Comparison of ENCODE assay signal across 30 cellular contexts in the genomic region with DNA sequence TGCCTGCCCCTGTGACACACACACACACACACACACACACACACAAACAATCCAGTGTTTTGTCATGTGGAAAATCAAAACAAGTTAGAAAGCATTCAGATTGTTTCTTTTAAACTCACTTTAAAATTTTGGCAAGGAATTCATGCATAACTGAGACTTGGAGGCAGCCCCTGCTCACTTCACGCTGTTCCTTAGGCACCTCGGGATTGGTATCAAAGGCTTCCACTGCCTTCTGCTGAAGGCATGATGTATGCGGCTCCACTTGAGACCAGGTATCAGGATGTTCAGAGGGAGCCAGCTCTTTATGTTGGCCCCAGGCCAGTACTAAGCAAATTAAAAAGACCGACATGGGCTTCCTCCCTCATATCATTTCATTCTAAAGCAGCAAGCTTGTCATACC.
"Had no signal": no experiment of that assay in that cellular context is flagged by ENCODE, and none has a peak within 500 bp of the region (broad histone marks: within the 10 kb centered on the region; RNA-seq: fewer than 3 reads in every experiment).

No MANE protein-coding gene starts in this region.

- DNase-seq: activated CD4-positive, alpha-beta memory T cell treated with anti-CD3 and anti-CD28 coated beads, Interleukin-2, amount 10 ng/mL, durations not matched to agents 7 days and 5 days; activated CD4-positive, alpha-beta T cell treated with anti-CD3 and anti-CD28 coated beads for 1 hour; activated CD4-positive, alpha-beta T cell treated with anti-CD3 and anti-CD28 coated beads for 48 hours; activated CD4-positive, CD25-positive, alpha-beta regulatory T cell; activated CD8-positive, alpha-beta memory T cell treated with anti-CD3 and anti-CD28 coated beads for 24 hours; activated CD8-positive, alpha-beta memory T cell treated with anti-CD3 and anti-CD28 coated beads, Interleukin-2, amount 10 ng/mL, durations not matched to agents 7 days and 5 days; activated CD8-positive, alpha-beta memory T cell treated with anti-CD3 and anti-CD28 coated beads, Interleukin-2, amount 50 U/mL, for 48 hours; activated effector memory CD4-positive, alpha-beta T cell treated with Interleukin-2 at 50 U/mL for 16 hours; activated naive CD4-positive, alpha-beta T cell treated with anti-CD3 and anti-CD28 coated beads, Interleukin-2, amount 10 ng/mL, durations not matched to agents 7 days and 5 days; activated naive CD8-positive, alpha-beta T cell treated with anti-CD3 and anti-CD28 coated beads, Interleukin-2, amount 50 U/mL, for 24 hours; activated T-cell treated with anti-CD3 and anti-CD28 coated beads, Interleukin-2, amount 50 U/mL, for 48 hours; aorta; NCI-H1105; NCI-H1436 treated with DMSO at 0.1 percent for 48 hours; NCI-H1694 treated with DMSO at 0.1 percent for 48 hours; NCI-H2029; NCI-H2171 treated with DMSO at 0.1 percent for 48 hours; NCI-H2227 treated with DMSO at 0.1 percent for 48 hours; NCI-H524 treated with DMSO at 0.1 percent for 48 hours; PC-9; Right ventricle myocardium superior; SW 1271; T-helper 1 cell; T-helper 2 cell; T1000; WERI-Rb-1 had no signal

- H3K4me1 Mint-ChIP-seq: activated CD4-positive, alpha-beta memory T cell treated with anti-CD3 and anti-CD28 coated beads, Interleukin-2, amount 10 ng/mL, durations not matched to agents 7 days and 5 days; activated CD8-positive, alpha-beta memory T cell treated with anti-CD3 and anti-CD28 coated beads, Interleukin-2, amount 10 ng/mL, durations not matched to agents 7 days and 5 days; activated naive CD4-positive, alpha-beta T cell treated with anti-CD3 and anti-CD28 coated beads, Interleukin-2, amount 10 ng/mL, durations not matched to agents 7 days and 5 days; activated naive CD8-positive, alpha-beta T cell treated with anti-CD3 and anti-CD28 coated beads, Interleukin-2, amount 50 U/mL, for 24 hours; central memory CD8-positive, alpha-beta T cell had no signal

- H3K36me3 Mint-ChIP-seq: activated CD8-positive, alpha-beta memory T cell treated with anti-CD3 and anti-CD28 coated beads, Interleukin-2, amount 10 ng/mL, durations not matched to agents 7 days and 5 days; activated naive CD4-positive, alpha-beta T cell treated with anti-CD3 and anti-CD28 coated beads, Interleukin-2, amount 10 ng/mL, durations not matched to agents 7 days and 5 days; activated naive CD8-positive, alpha-beta T cell had no signal

- H3K27me3 Mint-ChIP-seq: activated CD4-positive, alpha-beta memory T cell treated with anti-CD3 and anti-CD28 coated beads, Interleukin-2, amount 10 ng/mL, durations not matched to agents 7 days and 5 days; activated CD8-positive, alpha-beta memory T cell treated with anti-CD3 and anti-CD28 coated beads, Interleukin-2, amount 10 ng/mL, durations not matched to agents 7 days and 5 days; activated naive CD4-positive, alpha-beta T cell treated with anti-CD3 and anti-CD28 coated beads, Interleukin-2, amount 10 ng/mL, durations not matched to agents 7 days and 5 days; activated naive CD8-positive, alpha-beta T cell; activated naive CD8-positive, alpha-beta T cell treated with anti-CD3 and anti-CD28 coated beads, Interleukin-2, amount 50 U/mL, for 24 hours; central memory CD8-positive, alpha-beta T cell had no signal

- H3K4me3 ChIP-seq: cardiac muscle cell, K562, PC-9 had no signal

- H3K27ac ChIP-seq: cardiac muscle cell, PC-9, WERI-Rb-1 had no signal

- H3K4me3 Mint-ChIP-seq: activated CD4-positive, alpha-beta memory T cell treated with anti-CD3 and anti-CD28 coated beads, Interleukin-2, amount 10 ng/mL, durations not matched to agents 7 days and 5 days; activated CD8-positive, alpha-beta memory T cell treated with anti-CD3 and anti-CD28 coated beads, Interleukin-2, amount 10 ng/mL, durations not matched to agents 7 days and 5 days; activated naive CD4-positive, alpha-beta T cell treated with anti-CD3 and anti-CD28 coated beads, Interleukin-2, amount 10 ng/mL, durations not matched to agents 7 days and 5 days; activated naive CD8-positive, alpha-beta T cell; activated naive CD8-positive, alpha-beta T cell treated with anti-CD3 and anti-CD28 coated beads, Interleukin-2, amount 50 U/mL, for 24 hours; central memory CD8-positive, alpha-beta T cell had no signal

- H3K27ac Mint-ChIP-seq: activated CD4-positive, alpha-beta memory T cell treated with anti-CD3 and anti-CD28 coated beads, Interleukin-2, amount 10 ng/mL, durations not matched to agents 7 days and 5 days; activated CD8-positive, alpha-beta memory T cell treated with anti-CD3 and anti-CD28 coated beads, Interleukin-2, amount 10 ng/mL, durations not matched to agents 7 days and 5 days; activated naive CD4-positive, alpha-beta T cell treated with anti-CD3 and anti-CD28 coated beads, Interleukin-2, amount 10 ng/mL, durations not matched to agents 7 days and 5 days; activated naive CD8-positive, alpha-beta T cell; activated naive CD8-positive, alpha-beta T cell treated with anti-CD3 and anti-CD28 coated beads, Interleukin-2, amount 50 U/mL, for 24 hours had no signal

- H3K27me3 ChIP-seq: cardiac muscle cell had no signal

- H3K36me3 ChIP-seq: cardiac muscle cell, WERI-Rb-1 had no signal
